18 cellular contexts compared by ENCODE assay signal in the genomic region with DNA sequence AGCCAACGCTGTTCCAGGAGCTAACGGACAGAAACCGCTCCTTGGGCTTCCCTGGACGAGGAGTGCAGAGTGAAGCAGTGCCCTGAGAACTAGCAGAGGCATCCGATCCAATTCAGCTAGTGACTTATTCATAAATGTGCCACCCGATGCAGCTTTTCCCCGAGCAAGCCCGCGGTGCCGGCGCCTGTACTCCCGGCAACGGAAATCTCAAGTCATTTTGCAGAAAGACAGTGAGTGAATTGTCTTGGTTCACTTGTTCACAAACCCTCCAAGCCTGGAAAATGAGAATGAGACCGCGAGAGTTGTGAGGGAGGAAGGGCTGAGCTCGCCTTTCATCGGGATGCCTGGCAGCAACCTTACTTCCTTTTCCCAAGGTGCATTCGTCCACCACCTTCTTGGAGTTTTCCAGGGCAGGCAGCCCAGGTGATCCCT.
DNase-seq lines count a peak whose midpoint lies in the region; ATAC-seq and TF ChIP-seq lines count a peak whose summit lies in the region.
"Had no signal": no experiment of that assay in that cellular context is flagged by ENCODE, and none has a peak within 500 bp of the region (broad histone marks: within the 10 kb centered on the region; RNA-seq: fewer than 3 reads in every experiment).

No MANE protein-coding gene starts in this region.

- peaks cover 20% of the 10 kb centered on the region for H3K27me3 Mint-ChIP-seq in osteocyte (ENCODE audit: unreplicated experiment)

- ATAC-seq in HG02938 (IDR thresholded peaks at IDR 0.05; ENCODE audit: unreplicated experiment): no peak
- ATAC-seq in HG03432 (IDR thresholded peaks at IDR 0.05; ENCODE audit: unreplicated experiment): no peak

- no peaks in the 10 kb centered on the region for H3K9me3 Mint-ChIP-seq in osteocyte (ENCODE audit: unreplicated experiment)
- H3K9me3 Mint-ChIP-seq: activated CD4-positive, alpha-beta memory T cell treated with anti-CD3 and anti-CD28 coated beads for 36 hours; T-helper 2 cell treated with Interferon-gamma antibody and Interleukin-4, amounts not matched to agents 5 μg/mL and 100 μg/mL, for 36 hours had no signal

- DNase-seq in ACHN (peak; percentile 63), RPMI7951 (ENCODE audit: low read depth) (peak; percentile 25), head of caudate nucleus (peak in 41 of 42 donors; percentile 45 to 82 (median 65)), osteocyte (ENCODE audit: extremely low spot score, unreplicated experiment) (peak; percentile 44), NCI-H82 treated with DMSO at 0.1 percent for 48 hours (lab: John Stamatoyannopoulos, UW; ENCODE audit: unreplicated experiment) (no peak)
- no peak for DNase-seq in stimulated activated CD4-positive, alpha-beta T cell treated with anti-CD3 and anti-CD28 coated beads, Interleukin-2, amount 100 ng/mL, for 48 hours
- DNase-seq: activated CD4-positive, alpha-beta memory T cell treated with anti-CD3 and anti-CD28 coated beads for 36 hours; activated effector memory CD4-positive, alpha-beta T cell treated with Interleukin-2 at 50 U/mL for 16 hours; effector memory CD4-positive, alpha-beta T cell; GF-D8; MM.1S; NCI-H2081; SHP77; stimulated activated CD4-positive, alpha-beta T cell treated with anti-CD3 and anti-CD28 coated beads, Interleukin-2, amount 100 ng/mL, for 24 hours; uterus had no signal

- H3K27ac Mint-ChIP-seq in osteocyte (ENCODE audit: unreplicated experiment): no peak overlapping the region
- H3K27ac Mint-ChIP-seq: activated CD4-positive, alpha-beta memory T cell treated with anti-CD3 and anti-CD28 coated beads for 36 hours; T-helper 2 cell treated with Interferon-gamma antibody and Interleukin-4, amounts not matched to agents 5 μg/mL and 100 μg/mL, for 36 hours had no signal

- intact Hi-C loops in head of caudate nucleus (cut with DNase I): no loop called here

- TF ChIP-seq CTCF in osteocyte (IDR thresholded peaks at IDR 0.05): no peak

- in situ Hi-C loops in ACHN (cut with HindIII; ENCODE audit: low pct_ligation_motif_present, low pct_unique_long_range_greater_than_20kb, low sequenced_read_pairs): no loop called here

- H3K4me3 Mint-ChIP-seq in osteocyte (ENCODE audit: unreplicated experiment): no peak overlapping the region
- H3K4me3 Mint-ChIP-seq: activated CD4-positive, alpha-beta memory T cell treated with anti-CD3 and anti-CD28 coated beads for 36 hours; T-helper 2 cell treated with Interferon-gamma antibody and Interleukin-4, amounts not matched to agents 5 μg/mL and 100 μg/mL, for 36 hours had no signal

- H3K36me3 Mint-ChIP-seq in osteocyte (ENCODE audit: unreplicated experiment): no peaks in the 10 kb centered on the region
- H3K36me3 Mint-ChIP-seq: activated CD4-positive, alpha-beta memory T cell treated with anti-CD3 and anti-CD28 coated beads for 36 hours had no signal

- no peaks in the 10 kb centered on the region for H3K4me1 Mint-ChIP-seq in osteocyte (ENCODE audit: unreplicated experiment)

Comparison
In these comparisons a context has a peak if more than half of its experiments do, and no peak if none do; other contexts are left out.
1. DNase-seq: peak in ACHN (single experiment), RPMI7951 (single experiment), head of caudate nucleus (41 of 42) and osteocyte (single experiment); none in NCI-H82 treated with DMSO at 0.1 percent for 48 hours (single experiment) and stimulated activated CD4-positive, alpha-beta T cell treated with anti-CD3 and anti-CD28 coated beads, Interleukin-2, amount 100 ng/mL, for 48 hours (0 of 2).